20 cellular contexts compared by ENCODE assay signal in the genomic region with DNA sequence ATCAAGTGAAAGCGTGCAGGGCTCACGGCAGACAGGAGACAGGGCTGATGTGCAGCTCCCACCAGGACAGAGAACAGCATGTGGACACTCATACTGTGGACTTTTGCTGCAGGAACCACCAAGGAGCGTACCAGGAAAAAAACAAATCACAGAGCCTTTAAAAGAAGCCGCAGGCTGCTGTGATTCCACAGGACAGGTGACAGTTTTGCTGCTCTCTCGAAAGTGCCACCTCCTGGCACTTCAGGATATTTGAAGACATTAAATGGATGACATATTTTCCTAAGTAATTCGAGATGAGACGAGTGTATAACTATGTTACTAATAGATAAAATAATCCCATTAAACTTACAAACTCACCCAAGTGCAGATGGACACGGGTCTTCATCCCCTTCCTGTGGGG. TPM values are rescaled to one million over a fixed set of nuclear protein-coding genes. Genes with fewer than 3 reads are reported as not detected.
DNase-seq lines count a peak whose midpoint lies in the region; ATAC-seq and TF ChIP-seq lines count a peak whose summit lies in the region.
"Had no signal": no experiment of that assay in that cellular context is flagged by ENCODE, and none has a peak within 500 bp of the region (broad histone marks: within the 10 kb centered on the region; RNA-seq: fewer than 3 reads in every experiment).

No MANE protein-coding gene starts in this region.

- H3K27ac ChIP-seq in VCaP: no peak overlapping the region
- H3K27ac ChIP-seq in lower lobe of right lung: no peak overlapping the region
- H3K27ac ChIP-seq: SK-N-MC had no signal

- H3K36me3 ChIP-seq in lower lobe of right lung: no peaks in the 10 kb centered on the region
- H3K36me3 ChIP-seq: BE2C, MG63 had no signal

- H3K4me1 ChIP-seq in lower lobe of right lung: no peaks in the 10 kb centered on the region
- H3K4me1 ChIP-seq: BE2C had no signal

- no peaks in the 10 kb centered on the region for H3K9me3 ChIP-seq in lower lobe of right lung
- H3K9me3 ChIP-seq: BE2C, MG63 had no signal

- H3K27me3 ChIP-seq in lower lobe of right lung (ENCODE audit: low read depth): no peaks in the 10 kb centered on the region
- H3K27me3 ChIP-seq: BE2C, MG63 had no signal

- peak; percentile 33; the same call in 1 of the 2 replicates for TF ChIP-seq CTCF in LNCaP clone FGC (IDR thresholded peaks at IDR 0.05; ENCODE audit: control insufficient read depth, extremely low read depth, insufficient read depth)
- TF ChIP-seq CTCF in VCaP (conservative IDR thresholded peaks at IDR 0.05): peak; percentile 71
- no peak for TF ChIP-seq CTCF in lower lobe of right lung (IDR thresholded peaks at IDR 0.05)

- intact Hi-C loops in lower lobe of right lung (cut with DNase I): no loop called here

- ATAC-seq in lower lobe of right lung: no peak

- H3K4me3 ChIP-seq in LNCaP clone FGC (ENCODE audit: low read depth, low read length) (no peak overlapping the region), lower lobe of right lung (no peak overlapping the region)
- H3K4me3 ChIP-seq: MG63, SK-N-MC had no signal

- DNase-seq in NCI-H2171 treated with DMSO at 0.1 percent for 48 hours (lab: John Stamatoyannopoulos, UW) (peak; percentile 24), NCI-H2171 (lab: John Stamatoyannopoulos, UW) (no peak), LNCaP clone FGC (ENCODE audit: low read depth) (no peak), lower lobe of right lung (no peak), SIG-M5 (lab: John Stamatoyannopoulos, UW) (no peak), dermis blood vessel endothelial cell (no peak)
- DNase-seq: BE2C; CD4-positive, CD25-positive, alpha-beta regulatory T cell; COR-L47; EL; HFFc6; MG63; NCI-H1105 treated with DMSO at 0.1 percent for 48 hours; NCI-H1694; NCI-H2081 treated with DMSO at 0.1 percent for 48 hours; NCI-H345; NCI-H526 treated with DMSO at 0.1 percent for 48 hours; Right ventricle myocardium superior had no signal

RNA-seq across cellular contexts. Expression of a gene that starts 29.3 kb away (rescaled TPM):
- total RNA-seq in lower lobe of right lung: 28.7 TPM
- total RNA-seq in dermis blood vessel endothelial cell: 0.33 and 1.7 TPM in 2 replicates

RNA-seq across cellular contexts. Expression of a gene that starts 37.0 kb away (rescaled TPM):
- total RNA-seq in lower lobe of right lung (14.9 TPM), dermis blood vessel endothelial cell (0.17 TPM in 1 of 2 replicates, not detected in the other)

Comparison
In these comparisons a context has a peak if more than half of its experiments do, and no peak if none do; other contexts are left out.
1. RNA of a gene that starts 29.3 kb away (total RNA-seq): 28.7 TPM in lower lobe of right lung (single experiment); 0.33 to 1.7 TPM in dermis blood vessel endothelial cell; every median in the first group is over 10 times any median in the second.
2. RNA of a gene that starts 37.0 kb away (total RNA-seq): 14.9 TPM in lower lobe of right lung (single experiment); 0.17 TPM in dermis blood vessel endothelial cell; every median in the first group is over 10 times any median in the second.